In the genomic region with DNA sequence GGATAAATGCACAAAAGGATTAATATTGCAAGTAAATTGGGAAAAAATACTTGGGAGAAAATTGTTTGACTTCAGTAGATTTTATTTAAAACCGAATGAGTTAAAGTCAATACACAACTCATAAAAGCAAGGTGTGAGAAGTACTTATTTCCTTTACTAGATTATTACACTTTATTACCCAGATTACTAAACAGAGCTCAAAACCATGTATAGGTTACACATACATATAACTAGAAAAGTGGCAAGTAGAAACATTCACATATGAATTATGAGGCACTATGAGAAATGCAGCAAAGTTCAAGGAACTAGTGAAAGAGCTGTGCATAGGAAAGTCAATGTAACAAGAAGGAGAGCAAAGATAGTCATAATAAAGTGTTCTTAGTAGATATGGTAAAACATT, we compare ENCODE assay signal across 5 cellular contexts.
"Had no signal": no experiment of that assay in that cellular context is flagged by ENCODE, and none has a peak within 500 bp of the region (broad histone marks: within the 10 kb centered on the region; RNA-seq: fewer than 3 reads in every experiment).

No MANE protein-coding gene starts in this region.

- H3K27ac Mint-ChIP-seq: IgD-negative memory B cell had no signal

- DNase-seq: IMR-90, KBM-7 had no signal

- H3K4me3 ChIP-seq: K562 had no signal

- ATAC-seq: HepG2, K562 had no signal

- H3K4me1 Mint-ChIP-seq: IgD-negative memory B cell had no signal

- H3K36me3 Mint-ChIP-seq: IgD-negative memory B cell had no signal

- H3K27me3 Mint-ChIP-seq: IgD-negative memory B cell had no signal

- H3K4me3 Mint-ChIP-seq: IgD-negative memory B cell had no signal
